1 cellular context compared by ENCODE assay signal in genomic region chr10:72173267-72173634, GRCh38.
TF ChIP-seq lines count a peak whose summit lies in the region.

No MANE protein-coding gene starts in this region.

TF ChIP-seq in HepG2, 621 proteins besides CTCF, POLR2A, EP300 and RAD21:
- TF ChIP-seq ZBTB34 (CRISPR knock-in tag; IDR thresholded peaks at IDR 0.05) (no peak), KAT7 (CRISPR knock-in tag; IDR thresholded peaks at IDR 0.05; ENCODE audit: borderline replicate concordance) (no peak), ZNF280D (CRISPR knock-in tag; IDR thresholded peaks at IDR 0.05) (no peak), TP53 (CRISPR knock-in tag; conservative IDR thresholded peaks at IDR 0.05) (no peak), HNF1A (IDR thresholded peaks at IDR 0.05; ENCODE audit: low read depth) (no peak), HNF1A (CRISPR knock-in tag; IDR thresholded peaks at IDR 0.05; ENCODE audit: borderline replicate concordance) (no peak), ZNF562 (CRISPR knock-in tag; IDR thresholded peaks at IDR 0.05; ENCODE audit: borderline replicate concordance) (no peak), POLR2AphosphoS5 (IDR thresholded peaks at IDR 0.05; ENCODE audit: low read depth, low read length) (no peak), ZNF550 (CRISPR knock-in tag; IDR thresholded peaks at IDR 0.05; ENCODE audit: borderline replicate concordance) (no peak), ZNF446 (CRISPR knock-in tag; IDR thresholded peaks at IDR 0.05) (no peak), ZNF558 (CRISPR knock-in tag; IDR thresholded peaks at IDR 0.05; ENCODE audit: borderline replicate concordance) (no peak), BATF2 (CRISPR knock-in tag; IDR thresholded peaks at IDR 0.05) (no peak), BORCS8-MEF2B (CRISPR knock-in tag; IDR thresholded peaks at IDR 0.05) (no peak), KLF11 (CRISPR knock-in tag; IDR thresholded peaks at IDR 0.05) (no peak), ZNF7 (CRISPR knock-in tag; IDR thresholded peaks at IDR 0.05) (no peak), SMARCC2 (IDR thresholded peaks at IDR 0.05) (no peak), ARNT (IDR thresholded peaks at IDR 0.05) (no peak), RBAK (CRISPR knock-in tag; IDR thresholded peaks at IDR 0.05) (no peak), TBP (CRISPR knock-in tag; IDR thresholded peaks at IDR 0.05) (no peak), NFE2L1 (CRISPR knock-in tag; IDR thresholded peaks at IDR 0.05; ENCODE audit: borderline replicate concordance) (no peak), U2AF2 (IDR thresholded peaks at IDR 0.05; ENCODE audit: low read depth, low read length) (no peak)
